ENCODE assay signal across 1 cellular context in genomic region chr6:31619805-31620585, GRCh38.
TF ChIP-seq lines count a peak whose summit lies in the region.

No MANE protein-coding gene starts in this region.

TF ChIP-seq in HepG2, 621 proteins besides CTCF, POLR2A, EP300 and RAD21 (continued from another document and continues in another):
- TF ChIP-seq ZNF276 (CRISPR knock-in tag; IDR thresholded peaks at IDR 0.05; ENCODE audit: low read depth) (peak; percentile 91), SAFB2 (CRISPR knock-in tag; IDR thresholded peaks at IDR 0.05; ENCODE audit: borderline replicate concordance, low read depth) (0 out of 2 replicates have a peak, but pooled peaks have one; percentile 59), ZZZ3 (CRISPR knock-in tag; IDR thresholded peaks at IDR 0.05; ENCODE audit: borderline replicate concordance) (no peak; the same call in 1 of the 2 replicates), ZNF687 (CRISPR knock-in tag; IDR thresholded peaks at IDR 0.05) (peak; percentile 89), ELF4 (CRISPR knock-in tag; IDR thresholded peaks at IDR 0.05; ENCODE audit: borderline replicate concordance) (no peak), ZNF552 (CRISPR knock-in tag; IDR thresholded peaks at IDR 0.05; ENCODE audit: borderline replicate concordance) (0 out of 2 replicates have a peak, but pooled peaks have one; percentile 55), ZNF383 (CRISPR knock-in tag; IDR thresholded peaks at IDR 0.05; ENCODE audit: borderline replicate concordance) (no peak; the same call in 1 of the 2 replicates), PAWR (CRISPR knock-in tag; IDR thresholded peaks at IDR 0.05; ENCODE audit: borderline replicate concordance) (0 out of 2 replicates have a peak, but pooled peaks have one; percentile 34), POLR2AphosphoS5 (IDR thresholded peaks at IDR 0.05; ENCODE audit: low read depth, low read length) (peak; percentile 81), ZNF619 (CRISPR knock-in tag; IDR thresholded peaks at IDR 0.05) (no peak; the same call in 1 of the 2 replicates), KAT7 (CRISPR knock-in tag; IDR thresholded peaks at IDR 0.05; ENCODE audit: borderline replicate concordance) (no peak), BATF2 (CRISPR knock-in tag; IDR thresholded peaks at IDR 0.05) (peak; percentile 77; the same call in 1 of the 2 replicates), ZNF75D (CRISPR knock-in tag; IDR thresholded peaks at IDR 0.05; ENCODE audit: borderline replicate concordance) (no peak; the same call in 1 of the 2 replicates), CC2D1A (CRISPR knock-in tag; IDR thresholded peaks at IDR 0.05) (no peak), TOPORS (CRISPR knock-in tag; IDR thresholded peaks at IDR 0.05) (peak; percentile 92), KLF15 (CRISPR knock-in tag; IDR thresholded peaks at IDR 0.05; ENCODE audit: borderline replicate concordance) (0 out of 2 replicates have a peak, but pooled peaks have one; percentile 57), BRD4 (CRISPR knock-in tag; IDR thresholded peaks at IDR 0.05) (no peak), ZNF251 (CRISPR knock-in tag; IDR thresholded peaks at IDR 0.05) (peak; percentile 42; the same call in 1 of the 2 replicates), HDAC1 (CRISPR knock-in tag; IDR thresholded peaks at IDR 0.05) (peak; percentile 83), ZNF264 (CRISPR knock-in tag; IDR thresholded peaks at IDR 0.05) (peak; percentile 88; the same call in 1 of the 2 replicates), MED1 (CRISPR knock-in tag; IDR thresholded peaks at IDR 0.05) (peak; percentile 82), FOXP1 (IDR thresholded peaks at IDR 0.05) (no peak), FOXP1 (CRISPR knock-in tag; IDR thresholded peaks at IDR 0.05) (peak; percentile 45; the same call in 1 of the 2 replicates), SRSF4 (IDR thresholded peaks at IDR 0.05; ENCODE audit: low read depth, low read length, poor library complexity, severe bottlenecking) (no peak), ZNF569 (CRISPR knock-in tag; IDR thresholded peaks at IDR 0.05; ENCODE audit: borderline replicate concordance) (no peak), SNAPC5 (CRISPR knock-in tag; IDR thresholded peaks at IDR 0.05; ENCODE audit: borderline replicate concordance) (peak; percentile 97), ZNF639 (CRISPR knock-in tag; conservative IDR thresholded peaks at IDR 0.05) (no peak), ZNF256 (CRISPR knock-in tag; conservative IDR thresholded peaks at IDR 0.05) (no peak), ZNF781 (CRISPR knock-in tag; IDR thresholded peaks at IDR 0.05; ENCODE audit: borderline replicate concordance, not compliant biosample characterization) (peak; percentile 95), HMGA1 (CRISPR knock-in tag; conservative IDR thresholded peaks at IDR 0.05) (no peak), NR2C2 (CRISPR knock-in tag; IDR thresholded peaks at IDR 0.05; ENCODE audit: borderline replicate concordance) (peak; percentile 37; the same call in 1 of the 2 replicates), ZMAT5 (CRISPR knock-in tag; IDR thresholded peaks at IDR 0.05; ENCODE audit: borderline replicate concordance, low read depth) (no peak), ATF4 (CRISPR knock-in tag; IDR thresholded peaks at IDR 0.05) (peak; percentile 67 to 81; a peak in 3 of 4 replicates), NR2F1 (CRISPR knock-in tag; IDR thresholded peaks at IDR 0.05) (no peak), RERE (CRISPR knock-in tag; IDR thresholded peaks at IDR 0.05; ENCODE audit: low read depth) (no peak), MLLT10 (CRISPR knock-in tag; IDR thresholded peaks at IDR 0.05) (no peak), ZNF616 (CRISPR knock-in tag; IDR thresholded peaks at IDR 0.05; ENCODE audit: low read depth) (no peak), E2F5 (CRISPR knock-in tag; conservative IDR thresholded peaks at IDR 0.05) (no peak), GFI1 (CRISPR knock-in tag; IDR thresholded peaks at IDR 0.05; ENCODE audit: borderline replicate concordance) (peak; percentile 52), MEF2D (CRISPR knock-in tag; IDR thresholded peaks at IDR 0.05) (peak; percentile 91), ZSCAN30 (CRISPR knock-in tag; IDR thresholded peaks at IDR 0.05) (peak; percentile 42; the same call in 1 of the 2 replicates), ZNF138 (CRISPR knock-in tag; IDR thresholded peaks at IDR 0.05; ENCODE audit: low read depth) (no peak), EED (CRISPR knock-in tag; IDR thresholded peaks at IDR 0.05) (no peak), MAZ (IDR thresholded peaks at IDR 0.05; ENCODE audit: borderline replicate concordance, low read depth, low read length) (no peak; the same call in 1 of the 2 replicates), MAZ (CRISPR knock-in tag; IDR thresholded peaks at IDR 0.05; ENCODE audit: low read depth) (0 out of 2 replicates have a peak, but pooled peaks have one; percentile 45)
